Comparison of ENCODE assay signal across 9 cellular contexts in the genomic region with DNA sequence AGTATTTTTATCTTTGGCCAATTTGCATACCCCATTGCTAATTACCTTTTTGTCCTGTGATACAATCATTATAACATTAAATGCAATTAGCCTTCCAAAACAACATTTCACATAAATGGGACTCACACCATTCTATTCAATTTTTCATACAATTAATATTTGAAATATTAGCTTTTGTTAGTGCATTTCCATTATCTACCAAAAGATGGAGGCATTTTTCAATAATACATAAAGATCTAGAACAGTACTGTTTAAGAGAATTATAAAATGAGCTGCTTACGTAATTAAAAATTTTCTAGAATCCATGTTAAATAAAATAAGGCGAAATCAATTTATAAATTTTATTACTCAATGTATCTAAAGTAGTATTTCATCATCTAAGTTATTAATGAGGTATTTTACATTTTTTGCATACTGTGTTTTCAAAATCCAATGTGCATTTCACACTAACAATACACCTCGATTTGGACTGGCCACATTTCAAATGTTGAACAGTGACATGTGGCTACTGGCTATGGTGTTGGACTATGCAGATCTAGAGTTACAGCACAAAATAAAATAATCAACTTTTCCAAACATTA.
DNase-seq lines count a peak whose midpoint lies in the region; ATAC-seq, FAIRE-seq and TF ChIP-seq lines count a peak whose summit lies in the region.
"Had no signal": no experiment of that assay in that cellular context is flagged by ENCODE, and none has a peak within 500 bp of the region (broad histone marks: within the 10 kb centered on the region; RNA-seq: fewer than 3 reads in every experiment).

No MANE protein-coding gene starts in this region.

- H3K4me1 ChIP-seq in prostate gland (replicated peaks): no peaks in the 10 kb centered on the region
- H3K4me1 ChIP-seq: vagina had no signal

- H3K4me3 ChIP-seq in prostate gland: no peak overlapping the region
- H3K4me3 ChIP-seq: vagina had no signal

- ATAC-seq in HG03442 (IDR thresholded peaks at IDR 0.05; ENCODE audit: unreplicated experiment): no peak

- no peak overlapping the region for H3K27ac ChIP-seq in prostate gland
- H3K27ac ChIP-seq: vagina had no signal

- no peaks in the 10 kb centered on the region for H3K9me3 ChIP-seq in prostate gland
- H3K9me3 ChIP-seq: vagina had no signal

- WGBS in prostate gland: 59% methylated on average over 3 of the region's 3 CpGs

- DNase-seq in NCI-H69 (lab: John Stamatoyannopoulos, UW) (peak; percentile 24), dermis microvascular lymphatic vessel endothelial cell (ENCODE audit: low read depth in 2 of 2) (peak; percentile 29 to 33), prostate gland (ENCODE audit: low spot score) (no peak), posterior cingulate gyrus (no peak), NCI-H187 treated with DMSO at 0.1 percent for 48 hours (lab: John Stamatoyannopoulos, UW) (no peak)
- DNase-seq in stimulated activated CD4-positive, alpha-beta T cell treated with anti-CD3 and anti-CD28 coated beads, Interleukin-15, amount 100 ng/mL, for 24 hours: no peak

- no peaks in the 10 kb centered on the region for H3K36me3 ChIP-seq in prostate gland
- H3K36me3 ChIP-seq: vagina had no signal

- intact Hi-C loops in prostate gland (cut with DNase I): loop anchor here (5.0 kb wide), 1 partner anchor 179 kb away; no protein-coding TSS in a partner anchor
- intact Hi-C loops in posterior cingulate gyrus (cut with DNase I): loop anchor here (5.0 to 10.0 kb wide), 3 partner anchors 64 to 294 kb away; no protein-coding TSS in a partner anchor

- H3K27me3 ChIP-seq in prostate gland (replicated peaks; ENCODE audit: insufficient read depth): no peaks in the 10 kb centered on the region
- H3K27me3 ChIP-seq: vagina had no signal

- TF ChIP-seq POLR2A in prostate gland (IDR thresholded peaks at IDR 0.05): no peak

- FAIRE-seq in G401.6 (lab: Jason Lieb, UNC): peak; percentile 90

- peak in 3 of 4 experiments; percentile 35 to 51 (median 50) for TF ChIP-seq CTCF in prostate gland (IDR thresholded peaks at IDR 0.05)

Comparison
In these comparisons a context has a peak if more than half of its experiments do, and no peak if none do; other contexts are left out.
1. DNase-seq: peak in NCI-H69 (single experiment) and dermis microvascular lymphatic vessel endothelial cell (2 of 2); none in prostate gland (single experiment), stimulated activated CD4-positive, alpha-beta T cell treated with anti-CD3 and anti-CD28 coated beads, Interleukin-15, amount 100 ng/mL, for 24 hours (single experiment), posterior cingulate gyrus (0 of 10) and NCI-H187 treated with DMSO at 0.1 percent for 48 hours (single experiment).